In genomic region chr12:51922762-51923505, GRCh38 we compare ENCODE assay signal across 9 cellular contexts. TPM values are rescaled to one million over a fixed set of nuclear protein-coding genes. Genes with fewer than 3 reads are reported as not detected.
DNase-seq lines count a peak whose midpoint lies in the region; ATAC-seq and TF ChIP-seq lines count a peak whose summit lies in the region.
"Had no signal": no experiment of that assay in that cellular context is flagged by ENCODE, and none has a peak within 500 bp of the region (broad histone marks: within the 10 kb centered on the region; RNA-seq: fewer than 3 reads in every experiment).

No MANE protein-coding gene starts in this region.

- DNase-seq in AG04450 (ENCODE audit: low read depth, low spot score): no peak
- peak; percentile 43 for DNase-seq in NAMALWA (ENCODE audit: low spot score)
- peak; percentile 66 for DNase-seq in myocyte (ENCODE audit: low read depth)
- DNase-seq in stimulated activated naive CD8-positive, alpha-beta T cell treated with anti-CD3 and anti-CD28 coated beads, Interleukin-15, Interleukin-2, amounts not matched to agents 100 U/mL and 50 U/mL, for 24 hours: no peak

- ATAC-seq in GM19452 (IDR thresholded peaks at IDR 0.05; ENCODE audit: unreplicated experiment) (no peak), GM18868 (IDR thresholded peaks at IDR 0.05; ENCODE audit: unreplicated experiment) (no peak), GM21576 (IDR thresholded peaks at IDR 0.05; ENCODE audit: unreplicated experiment) (no peak)
- no peak for ATAC-seq in stimulated activated naive CD8-positive, alpha-beta T cell treated with anti-CD3 and anti-CD28 coated beads, Interleukin-15, Interleukin-2, amounts not matched to agents 100 U/mL and 50 U/mL, for 24 hours

- POLR2A ChIA-PET in AG04450 (lab: Yijun Ruan, JAX): interaction anchor here (1.2 kb wide), 1 partner anchor 11 kb away, joined by 4 read pairs; no protein-coding TSS in a partner anchor

- H3K9me3 ChIP-seq in AG04450 (ENCODE audit: control insufficient read depth, insufficient read depth, low read length) (no peaks in the 10 kb centered on the region), esophagus (ENCODE audit: control insufficient read depth in 2 of 2, insufficient read depth in 1 of 2, low read depth in 1 of 2, low read length in 1 of 2) (no peaks in the 10 kb centered on the region)

- H3K4me3 ChIP-seq in AG04450 (ENCODE audit: low read depth, low read length) (no peak overlapping the region), esophagus (ENCODE audit: low read depth in 1 of 2, low read length in 2 of 2) (no peak overlapping the region)

- H3K36me3 ChIP-seq in esophagus (ENCODE audit: control insufficient read depth in 2 of 2, insufficient read depth in 2 of 2, low read length in 1 of 2): no peaks in the 10 kb centered on the region

- CTCF ChIA-PET in AG04450 (lab: Charles Lee): interaction anchor here (0.8 to 5.0 kb wide), 24 partner anchors 8 to 102 kb away, joined by 3 to 45 read pairs (median 6); partner anchors contain the start of gene ACVRL1

- TF ChIP-seq CTCF in AG04450 (IDR thresholded peaks at IDR 0.05; ENCODE audit: low read depth, low read length): no peak

- H3K27ac ChIP-seq in AG04450 (ENCODE audit: low read depth, low read length) (peak overlapping the region; percentile 61), esophagus (ENCODE audit: low read depth in 2 of 2, low read length in 1 of 2) (peak overlapping the region; percentile 67 to 70)

- 54 to 62% methylated on average over 16 of the region's 16 CpGs for WGBS in esophagus, 2 donors

- H3K27me3 ChIP-seq in AG04450 (ENCODE audit: control insufficient read depth, insufficient read depth, low read length) (no peaks in the 10 kb centered on the region), esophagus (ENCODE audit: control insufficient read depth in 1 of 2, insufficient read depth in 2 of 2, low read length in 2 of 2) (no peaks in the 10 kb centered on the region)

- H3K4me1 ChIP-seq in esophagus (ENCODE audit: control insufficient read depth in 2 of 2, insufficient read depth in 2 of 2, low read length in 1 of 2): peaks cover 0 to 9% of the 10 kb centered on the region in 2 donors

RNA-seq across cellular contexts. Expression of gene ACVRL1, which starts 15.6 kb away (rescaled TPM):
- polyA plus RNA-seq in AG04450 (2011; rRNA removed) (11.1 and 13.4 TPM in 2 replicates), esophagus (1 to 10 TPM; 3.4 to 5.2 TPM)
- polyA minus RNA-seq in AG04450 (2011; rRNA and poly(A)+ RNA removed): 22.7 and 24.7 TPM in 2 replicates
- 0.52 and 0.78 TPM in 2 replicates for total RNA-seq in myocyte
- polyA plus RNA-seq in myocyte (2012): 0.58 TPM

RNA-seq across cellular contexts. Expression of gene ACVR1B, which starts 28.6 kb away (rescaled TPM):
- 16.4 and 16.6 TPM in 2 replicates for polyA plus RNA-seq in AG04450 (2011; rRNA removed)
- polyA minus RNA-seq in AG04450 (2011; rRNA and poly(A)+ RNA removed): 19.7 and 20.3 TPM in 2 replicates
- polyA plus RNA-seq in esophagus: 10 to 100 TPM; 11.6 to 12.4 TPM
- total RNA-seq in myocyte: 8.1 and 9.6 TPM in 2 replicates
- 14.2 TPM for polyA plus RNA-seq in myocyte (2012)

RNA-seq across cellular contexts. Expression of gene ANKRD33, which starts 35.0 kb away (rescaled TPM):
- polyA plus RNA-seq in AG04450 (2011; rRNA removed) (not detected in 2 replicates), esophagus (not detected)
- polyA minus RNA-seq in AG04450 (2011; rRNA and poly(A)+ RNA removed): 0.09 TPM in 1 of 2 replicates, not detected in the other
- total RNA-seq in myocyte: not detected in 2 replicates
- polyA plus RNA-seq in myocyte (2012): not detected
- total RNA-seq: temporal lobe had no signal

Comparison
In these comparisons a context has a peak if more than half of its experiments do, and no peak if none do; other contexts are left out.
1. DNase-seq: peak in NAMALWA (single experiment) and myocyte (single experiment); none in AG04450 (single experiment) and stimulated activated naive CD8-positive, alpha-beta T cell treated with anti-CD3 and anti-CD28 coated beads, Interleukin-15, Interleukin-2, amounts not matched to agents 100 U/mL and 50 U/mL, for 24 hours (single experiment).